Comparison of ENCODE assay signal across 24 cellular contexts in the genomic region with DNA sequence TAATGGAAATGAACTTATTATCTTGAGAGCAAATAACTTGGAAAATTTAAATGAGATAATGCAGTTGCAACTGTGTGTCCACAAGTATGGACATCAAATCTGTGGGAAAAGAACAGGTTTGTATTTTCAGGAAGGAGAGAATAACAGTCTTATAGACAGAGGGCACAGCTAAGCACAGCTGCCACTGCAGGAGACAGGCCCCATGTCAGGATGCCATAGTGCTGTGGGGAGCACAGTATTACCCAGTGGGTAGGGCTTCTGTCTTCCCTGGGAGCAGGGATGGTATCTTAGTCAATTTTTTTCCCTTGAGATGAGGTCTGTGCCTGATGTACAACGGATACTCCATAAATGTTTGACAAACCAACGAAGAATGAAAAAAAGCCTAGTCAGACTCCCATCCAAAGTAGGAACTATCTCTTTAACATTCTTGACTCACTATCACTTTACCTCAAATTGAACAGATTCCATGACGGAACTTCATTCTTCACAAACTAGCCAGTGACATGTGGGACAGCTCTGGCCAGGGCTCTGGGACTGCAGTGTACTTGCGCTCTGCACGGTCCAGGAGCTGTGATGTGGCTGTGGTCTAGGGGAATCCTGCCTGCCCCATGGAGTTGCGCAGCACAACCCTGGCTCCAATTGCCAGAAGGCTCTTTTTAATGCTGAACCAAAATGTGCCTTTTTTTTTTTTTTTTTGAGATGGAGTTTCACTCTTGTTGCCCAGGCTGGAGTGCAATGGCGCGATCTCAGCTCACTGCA.
"Had no signal": no experiment of that assay in that cellular context is flagged by ENCODE, and none has a peak within 500 bp of the region (broad histone marks: within the 10 kb centered on the region; RNA-seq: fewer than 3 reads in every experiment).

No MANE protein-coding gene starts in this region.

- H3K4me3 ChIP-seq: colonic mucosa, hepatocyte, lower lobe of right lung, smooth muscle cell, testis, upper lobe of left lung had no signal

- H3K27me3 Mint-ChIP-seq: activated CD8-positive, alpha-beta T cell treated with anti-CD3 and anti-CD28 coated beads for 36 hours; activated naive CD8-positive, alpha-beta T cell treated with anti-CD3 and anti-CD28 coated beads for 36 hours; activated T-helper 17 cell treated with anti-CD3 and anti-CD28 coated beads, Interleukin-2, amount 50 U/mL, for 72 hours; central memory CD8-positive, alpha-beta T cell; natural killer cell treated with Interleukin-12 subunit alpha and Interleukin-12 subunit beta and Interleukin-15 and Interleukin-18, amount 100 ng/mL, for 72 hours had no signal

- ATAC-seq: activated CD8-positive, alpha-beta T cell treated with anti-CD3 and anti-CD28 coated beads for 36 hours; activated T-helper 17 cell treated with anti-CD3 and anti-CD28 coated beads, Interleukin-2, amount 50 U/mL, for 72 hours; foreskin keratinocyte; left colon; lower lobe of right lung; natural killer cell treated with Interleukin-12 subunit alpha and Interleukin-12 subunit beta and Interleukin-15 and Interleukin-18, amount 100 ng/mL, for 72 hours; sciatic nerve; WTC11 had no signal

- H3K27me3 ChIP-seq: colonic mucosa, foreskin keratinocyte, hepatocyte, neutrophil, testis, upper lobe of left lung had no signal

- H2AFZ ChIP-seq: hepatocyte, parathyroid adenoma had no signal

- H3K4me1 ChIP-seq: colonic mucosa, foreskin keratinocyte, parathyroid adenoma, testis had no signal

- H3K9me3 ChIP-seq: colonic mucosa, lower lobe of right lung, neutrophil, testis, upper lobe of left lung had no signal

- H3K79me2 ChIP-seq: hepatocyte, parathyroid adenoma had no signal

- H3K9me3 Mint-ChIP-seq: activated T-helper 17 cell treated with anti-CD3 and anti-CD28 coated beads, Interleukin-2, amount 50 U/mL, for 72 hours; central memory CD8-positive, alpha-beta T cell; natural killer cell treated with Interleukin-12 subunit alpha and Interleukin-12 subunit beta and Interleukin-15 and Interleukin-18, amount 100 ng/mL, for 72 hours had no signal

- H3K9ac ChIP-seq: parathyroid adenoma had no signal

- H3K4me2 ChIP-seq: hepatocyte, smooth muscle cell had no signal

- DNase-seq: activated CD4-positive, alpha-beta T cell treated with anti-CD3 and anti-CD28 coated beads for 48 hours; activated CD8-positive, alpha-beta T cell treated with anti-CD3 and anti-CD28 coated beads for 36 hours; activated naive CD4-positive, alpha-beta T cell; activated naive CD8-positive, alpha-beta T cell treated with anti-CD3 and anti-CD28 coated beads for 36 hours; activated T-cell treated with anti-CD3 and anti-CD28 coated beads, Interleukin-2, amount 50 U/mL, for 1 hour; colonic mucosa; foreskin keratinocyte; islet precursor cell; left colon; lower lobe of right lung; stimulated activated CD4-positive, alpha-beta T cell treated with anti-CD3 and anti-CD28 coated beads, Interleukin-4, amount 100 ng/mL, for 1 hour; T-helper 2 cell; testis; upper lobe of left lung had no signal

- H3K27ac ChIP-seq: colonic mucosa, foreskin keratinocyte, hepatocyte, lower lobe of right lung, neutrophil, parathyroid adenoma, testis, upper lobe of left lung had no signal

- H3K4me3 Mint-ChIP-seq: activated CD8-positive, alpha-beta T cell treated with anti-CD3 and anti-CD28 coated beads for 36 hours; activated naive CD8-positive, alpha-beta T cell treated with anti-CD3 and anti-CD28 coated beads for 36 hours; activated T-helper 17 cell treated with anti-CD3 and anti-CD28 coated beads, Interleukin-2, amount 50 U/mL, for 72 hours; brain; central memory CD8-positive, alpha-beta T cell; natural killer cell treated with Interleukin-12 subunit alpha and Interleukin-12 subunit beta and Interleukin-15 and Interleukin-18, amount 100 ng/mL, for 72 hours; WTC11 had no signal

- H3K27ac Mint-ChIP-seq: activated naive CD8-positive, alpha-beta T cell treated with anti-CD3 and anti-CD28 coated beads for 36 hours; activated T-helper 17 cell treated with anti-CD3 and anti-CD28 coated beads, Interleukin-2, amount 50 U/mL, for 72 hours; brain; natural killer cell treated with Interleukin-12 subunit alpha and Interleukin-12 subunit beta and Interleukin-15 and Interleukin-18, amount 100 ng/mL, for 72 hours; WTC11 had no signal

- H3K4me1 Mint-ChIP-seq: activated naive CD8-positive, alpha-beta T cell treated with anti-CD3 and anti-CD28 coated beads for 36 hours; activated T-helper 17 cell treated with anti-CD3 and anti-CD28 coated beads, Interleukin-2, amount 50 U/mL, for 72 hours; brain had no signal
